ENCODE assay signal across 2 cellular contexts in the genomic region with DNA sequence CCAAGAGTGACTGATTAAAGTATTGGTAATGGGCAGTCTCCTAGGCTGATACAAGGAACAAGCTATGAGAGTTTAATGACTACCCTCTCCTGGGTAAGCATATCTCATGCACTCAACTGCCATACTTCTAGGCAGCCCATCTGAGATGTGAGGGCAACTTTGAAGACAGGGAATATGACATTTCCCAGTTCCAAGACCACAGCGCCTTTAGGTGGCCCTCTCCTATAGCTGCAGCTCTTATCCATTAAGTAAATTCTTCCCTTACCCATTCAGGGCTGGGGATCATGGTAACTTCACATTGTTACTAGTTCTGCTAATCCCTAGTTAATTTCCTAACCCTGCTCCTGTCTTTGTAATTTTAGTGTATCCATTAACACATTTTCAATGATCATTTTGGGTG.
TF ChIP-seq lines count a peak whose summit lies in the region.

No MANE protein-coding gene starts in this region.

TF ChIP-seq in HepG2, 621 proteins besides CTCF, POLR2A, EP300 and RAD21:
- TF ChIP-seq ZNF430 (CRISPR knock-in tag; IDR thresholded peaks at IDR 0.05) (no peak), NFKB2 (CRISPR knock-in tag; IDR thresholded peaks at IDR 0.05; ENCODE audit: borderline replicate concordance) (no peak), SMC3 (IDR thresholded peaks at IDR 0.05; ENCODE audit: low read length) (no peak), ZNF768 (CRISPR knock-in tag; IDR thresholded peaks at IDR 0.05) (no peak), CENPT (CRISPR knock-in tag; IDR thresholded peaks at IDR 0.05; ENCODE audit: low read depth) (no peak), GABPA (IDR thresholded peaks at IDR 0.05; ENCODE audit: low read depth, low read length) (no peak), GABPA (CRISPR knock-in tag; IDR thresholded peaks at IDR 0.05; ENCODE audit: low read depth) (no peak)
- TF ChIP-seq, protein P1, sequence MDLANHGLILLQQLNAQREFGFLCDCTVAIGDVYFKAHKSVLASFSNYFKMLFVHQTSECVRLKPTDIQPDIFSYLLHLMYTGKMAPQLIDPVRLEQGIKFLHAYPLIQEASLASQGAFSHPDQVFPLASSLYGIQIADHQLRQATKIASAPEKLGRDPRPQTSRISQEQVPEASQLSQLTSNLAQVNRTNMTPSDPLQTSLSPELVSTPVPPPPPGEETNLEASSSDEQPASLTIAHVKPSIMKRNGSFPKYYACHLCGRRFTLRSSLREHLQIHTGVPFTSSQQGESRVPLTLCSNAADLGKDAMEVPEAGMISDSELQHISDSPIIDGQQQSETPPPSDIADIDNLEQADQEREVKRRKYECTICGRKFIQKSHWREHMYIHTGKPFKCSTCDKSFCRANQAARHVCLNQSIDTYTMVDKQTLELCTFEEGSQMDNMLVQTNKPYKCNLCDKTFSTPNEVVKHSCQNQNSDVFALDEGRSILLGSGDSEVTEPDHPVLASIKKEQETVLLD (CRISPR knock-in tag; IDR thresholded peaks at IDR 0.05; ENCODE audit: low read depth), result no peak

TF ChIP-seq in H1, 55 proteins besides CTCF, POLR2A, EP300 and RAD21:
- TF ChIP-seq, protein P2, sequence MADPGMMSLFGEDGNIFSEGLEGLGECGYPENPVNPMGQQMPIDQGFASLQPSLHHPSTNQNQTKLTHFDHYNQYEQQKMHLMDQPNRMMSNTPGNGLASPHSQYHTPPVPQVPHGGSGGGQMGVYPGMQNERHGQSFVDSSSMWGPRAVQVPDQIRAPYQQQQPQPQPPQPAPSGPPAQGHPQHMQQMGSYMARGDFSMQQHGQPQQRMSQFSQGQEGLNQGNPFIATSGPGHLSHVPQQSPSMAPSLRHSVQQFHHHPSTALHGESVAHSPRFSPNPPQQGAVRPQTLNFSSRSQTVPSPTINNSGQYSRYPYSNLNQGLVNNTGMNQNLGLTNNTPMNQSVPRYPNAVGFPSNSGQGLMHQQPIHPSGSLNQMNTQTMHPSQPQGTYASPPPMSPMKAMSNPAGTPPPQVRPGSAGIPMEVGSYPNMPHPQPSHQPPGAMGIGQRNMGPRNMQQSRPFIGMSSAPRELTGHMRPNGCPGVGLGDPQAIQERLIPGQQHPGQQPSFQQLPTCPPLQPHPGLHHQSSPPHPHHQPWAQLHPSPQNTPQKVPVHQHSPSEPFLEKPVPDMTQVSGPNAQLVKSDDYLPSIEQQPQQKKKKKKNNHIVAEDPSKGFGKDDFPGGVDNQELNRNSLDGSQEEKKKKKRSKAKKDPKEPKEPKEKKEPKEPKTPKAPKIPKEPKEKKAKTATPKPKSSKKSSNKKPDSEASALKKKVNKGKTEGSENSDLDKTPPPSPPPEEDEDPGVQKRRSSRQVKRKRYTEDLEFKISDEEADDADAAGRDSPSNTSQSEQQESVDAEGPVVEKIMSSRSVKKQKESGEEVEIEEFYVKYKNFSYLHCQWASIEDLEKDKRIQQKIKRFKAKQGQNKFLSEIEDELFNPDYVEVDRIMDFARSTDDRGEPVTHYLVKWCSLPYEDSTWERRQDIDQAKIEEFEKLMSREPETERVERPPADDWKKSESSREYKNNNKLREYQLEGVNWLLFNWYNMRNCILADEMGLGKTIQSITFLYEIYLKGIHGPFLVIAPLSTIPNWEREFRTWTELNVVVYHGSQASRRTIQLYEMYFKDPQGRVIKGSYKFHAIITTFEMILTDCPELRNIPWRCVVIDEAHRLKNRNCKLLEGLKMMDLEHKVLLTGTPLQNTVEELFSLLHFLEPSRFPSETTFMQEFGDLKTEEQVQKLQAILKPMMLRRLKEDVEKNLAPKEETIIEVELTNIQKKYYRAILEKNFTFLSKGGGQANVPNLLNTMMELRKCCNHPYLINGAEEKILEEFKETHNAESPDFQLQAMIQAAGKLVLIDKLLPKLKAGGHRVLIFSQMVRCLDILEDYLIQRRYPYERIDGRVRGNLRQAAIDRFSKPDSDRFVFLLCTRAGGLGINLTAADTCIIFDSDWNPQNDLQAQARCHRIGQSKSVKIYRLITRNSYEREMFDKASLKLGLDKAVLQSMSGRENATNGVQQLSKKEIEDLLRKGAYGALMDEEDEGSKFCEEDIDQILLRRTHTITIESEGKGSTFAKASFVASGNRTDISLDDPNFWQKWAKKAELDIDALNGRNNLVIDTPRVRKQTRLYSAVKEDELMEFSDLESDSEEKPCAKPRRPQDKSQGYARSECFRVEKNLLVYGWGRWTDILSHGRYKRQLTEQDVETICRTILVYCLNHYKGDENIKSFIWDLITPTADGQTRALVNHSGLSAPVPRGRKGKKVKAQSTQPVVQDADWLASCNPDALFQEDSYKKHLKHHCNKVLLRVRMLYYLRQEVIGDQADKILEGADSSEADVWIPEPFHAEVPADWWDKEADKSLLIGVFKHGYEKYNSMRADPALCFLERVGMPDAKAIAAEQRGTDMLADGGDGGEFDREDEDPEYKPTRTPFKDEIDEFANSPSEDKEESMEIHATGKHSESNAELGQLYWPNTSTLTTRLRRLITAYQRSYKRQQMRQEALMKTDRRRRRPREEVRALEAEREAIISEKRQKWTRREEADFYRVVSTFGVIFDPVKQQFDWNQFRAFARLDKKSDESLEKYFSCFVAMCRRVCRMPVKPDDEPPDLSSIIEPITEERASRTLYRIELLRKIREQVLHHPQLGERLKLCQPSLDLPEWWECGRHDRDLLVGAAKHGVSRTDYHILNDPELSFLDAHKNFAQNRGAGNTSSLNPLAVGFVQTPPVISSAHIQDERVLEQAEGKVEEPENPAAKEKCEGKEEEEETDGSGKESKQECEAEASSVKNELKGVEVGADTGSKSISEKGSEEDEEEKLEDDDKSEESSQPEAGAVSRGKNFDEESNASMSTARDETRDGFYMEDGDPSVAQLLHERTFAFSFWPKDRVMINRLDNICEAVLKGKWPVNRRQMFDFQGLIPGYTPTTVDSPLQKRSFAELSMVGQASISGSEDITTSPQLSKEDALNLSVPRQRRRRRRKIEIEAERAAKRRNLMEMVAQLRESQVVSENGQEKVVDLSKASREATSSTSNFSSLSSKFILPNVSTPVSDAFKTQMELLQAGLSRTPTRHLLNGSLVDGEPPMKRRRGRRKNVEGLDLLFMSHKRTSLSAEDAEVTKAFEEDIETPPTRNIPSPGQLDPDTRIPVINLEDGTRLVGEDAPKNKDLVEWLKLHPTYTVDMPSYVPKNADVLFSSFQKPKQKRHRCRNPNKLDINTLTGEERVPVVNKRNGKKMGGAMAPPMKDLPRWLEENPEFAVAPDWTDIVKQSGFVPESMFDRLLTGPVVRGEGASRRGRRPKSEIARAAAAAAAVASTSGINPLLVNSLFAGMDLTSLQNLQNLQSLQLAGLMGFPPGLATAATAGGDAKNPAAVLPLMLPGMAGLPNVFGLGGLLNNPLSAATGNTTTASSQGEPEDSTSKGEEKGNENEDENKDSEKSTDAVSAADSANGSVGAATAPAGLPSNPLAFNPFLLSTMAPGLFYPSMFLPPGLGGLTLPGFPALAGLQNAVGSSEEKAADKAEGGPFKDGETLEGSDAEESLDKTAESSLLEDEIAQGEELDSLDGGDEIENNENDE (IDR thresholded peaks at IDR 0.05; ENCODE audit: insufficient replicate concordance, low read length), result no peak
- no peak for TF ChIP-seq CHD2 (IDR thresholded peaks at IDR 0.05; ENCODE audit: low read length)
- TF ChIP-seq CTBP2 (IDR thresholded peaks at IDR 0.05; ENCODE audit: borderline replicate concordance, insufficient read depth, insufficient read length, low read length), result no peak
- TF ChIP-seq GABPA (IDR thresholded peaks at IDR 0.05; ENCODE audit: borderline replicate concordance, insufficient read depth, low read length), result no peak
- TF ChIP-seq ASH2L (IDR thresholded peaks at IDR 0.05; ENCODE audit: low read length), result no peak
